ENCODE assay signal across 8 cellular contexts in genomic region chr9:75889577-75889976, GRCh38. TPM values are rescaled to one million over a fixed set of nuclear protein-coding genes. Genes with fewer than 3 reads are reported as not detected.
A peak's percentile ranks its signal among the peaks of the same experiment; 100 is the strongest.
DNase-seq lines count a peak whose midpoint lies in the region; ATAC-seq and TF ChIP-seq lines count a peak whose summit lies in the region.

No MANE protein-coding gene starts in this region.

- peaks cover 57% of the 10 kb centered on the region for H3K27me3 ChIP-seq in BE2C

- peak overlapping the region; percentile 70 for H3K4me3 ChIP-seq in BE2C (ENCODE audit: low read depth, low read length)
- peak overlapping the region; percentile 73 for H3K4me3 ChIP-seq in choroid plexus epithelial cell (ENCODE audit: low read depth, low read length)
- H3K4me3 ChIP-seq in mucosa of descending colon: peak overlapping the region; percentile 70

- ATAC-seq in mucosa of descending colon (peak; percentile 19), GM21717 (IDR thresholded peaks at IDR 0.05; ENCODE audit: unreplicated experiment) (no peak), HG03439 (IDR thresholded peaks at IDR 0.05; ENCODE audit: unreplicated experiment) (no peak)

- DNase-seq in BE2C: no peak
- DNase-seq in LoVo (ENCODE audit: low spot score): peak; percentile 16
- DNase-seq in choroid plexus epithelial cell (ENCODE audit: low read depth): no peak
- DNase-seq in mucosa of descending colon: peak in 2 of 3 donors; percentile 59 to 64
- no peak for DNase-seq in SKM-1 (lab: John Stamatoyannopoulos, UW; ENCODE audit: unreplicated experiment)
- DNase-seq in HT-29 (ENCODE audit: low spot score): no peak

- H3K4me1 ChIP-seq in BE2C (no peaks in the 10 kb centered on the region), mucosa of descending colon (ENCODE audit: low read depth) (peaks cover 14% of the 10 kb centered on the region)

- intact Hi-C loops in mucosa of descending colon (cut with DNase I, micrococcal nuclease): no loop called here

- H3K9me3 ChIP-seq in BE2C (no peaks in the 10 kb centered on the region), mucosa of descending colon (no peaks in the 10 kb centered on the region)

- TF ChIP-seq CTCF in BE2C (IDR thresholded peaks at IDR 0.05; ENCODE audit: low read depth, low read length): no peak
- no peak for TF ChIP-seq CTCF in choroid plexus epithelial cell (conservative IDR thresholded peaks at IDR 0.05; ENCODE audit: low read depth, low read length)
- no peak for TF ChIP-seq CTCF in mucosa of descending colon (IDR thresholded peaks at IDR 0.05)

- no peaks in the 10 kb centered on the region for H3K36me3 ChIP-seq in BE2C
- H3K36me3 ChIP-seq in mucosa of descending colon (ENCODE audit: low read depth): no peaks in the 10 kb centered on the region

RNA-seq across cellular contexts. Expression of gene PCSK5, which starts 0.9 kb away (rescaled TPM):
- polyA plus RNA-seq in BE2C (2012; ENCODE audit: insufficient read depth, insufficient read length, low read depth): not detected
- total RNA-seq in mucosa of descending colon: 10 to 100 TPM; 44.3 to 82.0 (median 53.3) TPM
- total RNA-seq in HT-29 (2014; rRNA removed; shearing (Covaris generic)): 33.7 and 33.8 TPM in 2 replicates

Comparison
In these comparisons a context has a peak if more than half of its experiments do, and no peak if none do; other contexts are left out.
1. DNase-seq: peak in LoVo (single experiment) and mucosa of descending colon (2 of 3); none in BE2C (single experiment), choroid plexus epithelial cell (single experiment), SKM-1 (single experiment) and HT-29 (single experiment).
2. Peak in every context shown above with its lines, with median percentiles within 50 percentile points of each other: H3K4me3 ChIP-seq.